In genomic region chr13:97976551-97977375, GRCh38 we compare ENCODE assay signal across 8 cellular contexts. TPM values are rescaled to one million over a fixed set of nuclear protein-coding genes. Genes with fewer than 3 reads are reported as not detected.
DNase-seq lines count a peak whose midpoint lies in the region; ATAC-seq and TF ChIP-seq lines count a peak whose summit lies in the region.

No MANE protein-coding gene starts in this region.

- peak overlapping the region; percentile 86 for H3K4me2 ChIP-seq in SK-N-SH

- H3K4me1 ChIP-seq in SK-N-SH (ENCODE audit: control insufficient read depth in 1 of 2, insufficient read depth in 2 of 2, low read depth in 1 of 2, low read length in 1 of 2) (peaks cover 14 to 16% of the 10 kb centered on the region in 2 experiments; a peak in 3 of 4 replicates), left lung (peaks cover 7 to 29% of the 10 kb centered on the region in 2 donors)

- TF ChIP-seq CTCF in SK-N-SH (IDR thresholded peaks at IDR 0.05) (no peak), chondrocyte (IDR thresholded peaks at IDR 0.05) (no peak), left lung (IDR thresholded peaks at IDR 0.05) (no peak)

- WGBS in SK-N-SH (ENCODE audit: low lambda C conversion rate): 2% methylated on average over 25 of the region's 90 CpGs

- H3K36me3 Mint-ChIP-seq in chondrocyte (ENCODE audit: low read depth): no peaks in the 10 kb centered on the region

- H3K4me1 Mint-ChIP-seq in chondrocyte (ENCODE audit: low read depth): peaks cover 43% of the 10 kb centered on the region

- peak; percentile 53 for DNase-seq in COR-L47 (lab: John Stamatoyannopoulos, UW)
- peak; percentile 75 for DNase-seq in SK-N-SH
- DNase-seq in chondrocyte (ENCODE audit: low spot score): no peak
- peak in 1 of 2 donors; percentile 86 for DNase-seq in left lung
- peak; percentile 2 for DNase-seq in stimulated activated CD8-positive, alpha-beta memory T cell treated with anti-CD3 and anti-CD28 coated beads, Interleukin-4, amount 100 ng/mL, for 24 hours (ENCODE audit: low read depth)
- no peak for DNase-seq in NCI-H2029 treated with DMSO at 0.1 percent for 48 hours (lab: John Stamatoyannopoulos, UW)

- intact Hi-C loops in left lung (cut with DNase I): no loop called here

- POLR2A ChIA-PET in SK-N-SH (lab: Yijun Ruan, JAX): no interaction called here

- no peak for TF ChIP-seq RAD21 in SK-N-SH (IDR thresholded peaks at IDR 0.05; ENCODE audit: low read length)

- peak overlapping the region; percentile 59 to 81 for H3K4me3 ChIP-seq in SK-N-SH (ENCODE audit: low read depth in 2 of 2, low read length in 1 of 2)
- H3K4me3 ChIP-seq in left lung: peak overlapping the region; percentile 77 to 83

- H3K36me3 ChIP-seq in SK-N-SH (replicated peaks in 1 of 2; ENCODE audit: control insufficient read depth in 1 of 2, insufficient read depth in 2 of 2, low read length in 1 of 2): peaks cover 0 to 9% of the 10 kb centered on the region in 2 experiments
- H3K36me3 ChIP-seq in left lung: no peaks in the 10 kb centered on the region

- H3K27ac Mint-ChIP-seq in chondrocyte (ENCODE audit: unreplicated experiment): peak overlapping the region; percentile 97

- peak; percentile 23 for ATAC-seq in GM19025 (IDR thresholded peaks at IDR 0.05; ENCODE audit: low read depth, unreplicated experiment)
- peak; percentile 25 for ATAC-seq in HG03108 (IDR thresholded peaks at IDR 0.05; ENCODE audit: unreplicated experiment)
- ATAC-seq in left lung: peak; percentile 26

- H4K20me1 ChIP-seq in SK-N-SH (ENCODE audit: insufficient read depth): peaks cover 19% of the 10 kb centered on the region

- no peak for TF ChIP-seq EP300 in SK-N-SH (IDR thresholded peaks at IDR 0.05; ENCODE audit: borderline replicate concordance in 1 of 2, low read depth in 1 of 2, low read length in 1 of 2)

- peaks cover 49% of the 10 kb centered on the region for H3K79me2 ChIP-seq in SK-N-SH (ENCODE audit: insufficient read depth)

- H3F3A ChIP-seq in SK-N-SH (replicated peaks; ENCODE audit: insufficient read depth): peaks cover 15% of the 10 kb centered on the region

- H2AFZ ChIP-seq in SK-N-SH (ENCODE audit: low read depth): 0 out of 2 replicates have a peak overlapping the region, but pooled peaks have one; percentile 3

- H3K9me3 Mint-ChIP-seq in chondrocyte (ENCODE audit: low read depth): no peaks in the 10 kb centered on the region

- CTCF ChIA-PET in SK-N-SH (lab: Yijun Ruan, JAX): no interaction called here

- H3K4me3 Mint-ChIP-seq in chondrocyte (ENCODE audit: unreplicated experiment): peak overlapping the region; percentile 94

- no peaks in the 10 kb centered on the region for H3K27me3 Mint-ChIP-seq in chondrocyte (ENCODE audit: low read depth)

- H3K9ac ChIP-seq in SK-N-SH: peak overlapping the region; percentile 85

- H3K27me3 ChIP-seq in SK-N-SH (ENCODE audit: insufficient read depth) (no peaks in the 10 kb centered on the region), left lung (no peaks in the 10 kb centered on the region)

- no peaks in the 10 kb centered on the region for H3K9me2 ChIP-seq in SK-N-SH

- H3K9me3 ChIP-seq in SK-N-SH: no peaks in the 10 kb centered on the region
- no peaks in the 10 kb centered on the region for H3K9me3 ChIP-seq in left lung

- H3K27ac ChIP-seq in SK-N-SH (ENCODE audit: low read depth in 2 of 2, low read length in 1 of 2) (peak overlapping the region; percentile 75 to 87), left lung (peak overlapping the region; percentile 77 to 86)

TF ChIP-seq in SK-N-SH, 30 proteins besides CTCF, POLR2A, EP300 and RAD21:
- no peak for TF ChIP-seq RCOR1 (IDR thresholded peaks at IDR 0.05; ENCODE audit: low read length)
- TF ChIP-seq, protein P1, sequence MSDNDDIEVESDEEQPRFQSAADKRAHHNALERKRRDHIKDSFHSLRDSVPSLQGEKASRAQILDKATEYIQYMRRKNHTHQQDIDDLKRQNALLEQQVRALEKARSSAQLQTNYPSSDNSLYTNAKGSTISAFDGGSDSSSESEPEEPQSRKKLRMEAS (IDR thresholded peaks at IDR 0.05; ENCODE audit: low read depth): peak; percentile 39; the same call in 1 of the 2 replicates
- peak; percentile 47; the same call in 1 of the 2 replicates for TF ChIP-seq SIN3A (IDR thresholded peaks at IDR 0.05; ENCODE audit: borderline replicate concordance, low read depth, low read length)
- TF ChIP-seq MXI1 (IDR thresholded peaks at IDR 0.05; ENCODE audit: low read depth, low read length): peak; percentile 80
- TF ChIP-seq, protein P2, sequence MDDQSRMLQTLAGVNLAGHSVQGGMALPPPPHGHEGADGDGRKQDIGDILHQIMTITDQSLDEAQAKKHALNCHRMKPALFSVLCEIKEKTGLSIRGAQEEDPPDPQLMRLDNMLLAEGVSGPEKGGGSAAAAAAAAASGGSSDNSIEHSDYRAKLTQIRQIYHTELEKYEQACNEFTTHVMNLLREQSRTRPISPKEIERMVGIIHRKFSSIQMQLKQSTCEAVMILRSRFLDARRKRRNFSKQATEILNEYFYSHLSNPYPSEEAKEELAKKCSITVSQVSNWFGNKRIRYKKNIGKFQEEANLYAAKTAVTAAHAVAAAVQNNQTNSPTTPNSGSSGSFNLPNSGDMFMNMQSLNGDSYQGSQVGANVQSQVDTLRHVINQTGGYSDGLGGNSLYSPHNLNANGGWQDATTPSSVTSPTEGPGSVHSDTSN (IDR thresholded peaks at IDR 0.05): no peak
- no peak for TF ChIP-seq RXRA (IDR thresholded peaks at IDR 0.05; ENCODE audit: borderline replicate concordance, low read depth)
- TF ChIP-seq USF1 (IDR thresholded peaks at IDR 0.05; ENCODE audit: borderline replicate concordance, low read depth): no peak
- peak; percentile 79 for TF ChIP-seq TAF1 (IDR thresholded peaks at IDR 0.05; ENCODE audit: borderline replicate concordance, low read depth, low read length)
- TF ChIP-seq, protein P3, sequence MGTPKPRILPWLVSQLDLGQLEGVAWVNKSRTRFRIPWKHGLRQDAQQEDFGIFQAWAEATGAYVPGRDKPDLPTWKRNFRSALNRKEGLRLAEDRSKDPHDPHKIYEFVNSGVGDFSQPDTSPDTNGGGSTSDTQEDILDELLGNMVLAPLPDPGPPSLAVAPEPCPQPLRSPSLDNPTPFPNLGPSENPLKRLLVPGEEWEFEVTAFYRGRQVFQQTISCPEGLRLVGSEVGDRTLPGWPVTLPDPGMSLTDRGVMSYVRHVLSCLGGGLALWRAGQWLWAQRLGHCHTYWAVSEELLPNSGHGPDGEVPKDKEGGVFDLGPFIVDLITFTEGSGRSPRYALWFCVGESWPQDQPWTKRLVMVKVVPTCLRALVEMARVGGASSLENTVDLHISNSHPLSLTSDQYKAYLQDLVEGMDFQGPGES (IDR thresholded peaks at IDR 0.05; ENCODE audit: low read depth, low read length): no peak
- peak; percentile 87 for TF ChIP-seq YY1 (IDR thresholded peaks at IDR 0.05; ENCODE audit: low read depth)
- no peak for TF ChIP-seq GATA2 (CRISPR knock-in tag; IDR thresholded peaks at IDR 0.05)
- peak; percentile 52; the same call in 1 of the 2 replicates for TF ChIP-seq POLR2AphosphoS5 (IDR thresholded peaks at IDR 0.05; ENCODE audit: low read depth, low read length)
- TF ChIP-seq FOXM1 (IDR thresholded peaks at IDR 0.05; ENCODE audit: low read depth): no peak
- no peak for TF ChIP-seq CHD2 (IDR thresholded peaks at IDR 0.05; ENCODE audit: low read length, partially characterized antibody)
TF ChIP-seq in SK-N-SH: peak in this region for 6.

RNA-seq across cellular contexts. Expression of gene IPO5, which starts 23.3 kb away (rescaled TPM):
- 77.1 and 91.8 TPM in 2 replicates for polyA plus RNA-seq in SK-N-SH (2012; rRNA removed)
- polyA plus RNA-seq in SK-N-SH (2012; cell fraction: cytosol; rRNA removed): 94.2 and 97.4 TPM in 2 replicates
- 62.2 and 136 TPM in 2 replicates for polyA plus RNA-seq in SK-N-SH (2012; cell fraction: nucleus; rRNA removed)
- total RNA-seq in chondrocyte: 115 to 130 TPM (median 119 TPM) in 3 replicates
- total RNA-seq in left lung: 100 to 1,000 TPM in 1 of 2 donors, 10 to 100 TPM in 1; 74.5 to 105 TPM

Comparison
In these comparisons a context has a peak if more than half of its experiments do, and no peak if none do; other contexts are left out.
1. DNase-seq: peak in COR-L47 (single experiment), SK-N-SH (single experiment) and stimulated activated CD8-positive, alpha-beta memory T cell treated with anti-CD3 and anti-CD28 coated beads, Interleukin-4, amount 100 ng/mL, for 24 hours (single experiment); none in chondrocyte (single experiment) and NCI-H2029 treated with DMSO at 0.1 percent for 48 hours (single experiment).
2. Peak in every context shown above with its lines, with median percentiles within 50 percentile points of each other: ATAC-seq.